Comparison of ENCODE assay signal across 3 cellular contexts in genomic region chr2:67388680-67389079, GRCh38.
TF ChIP-seq lines count a peak whose summit lies in the region.

No MANE protein-coding gene starts in this region.

TF ChIP-seq in SK-N-SH, 30 proteins besides CTCF, POLR2A, EP300 and RAD21:
- TF ChIP-seq YY1 (IDR thresholded peaks at IDR 0.05; ENCODE audit: low read depth) (no peak; the same call in 1 of the 2 replicates), JUND (IDR thresholded peaks at IDR 0.05) (no peak), PBX3 (IDR thresholded peaks at IDR 0.05) (no peak), REST (IDR thresholded peaks at IDR 0.05; ENCODE audit: low read depth, low read length) (no peak), POLR2AphosphoS5 (IDR thresholded peaks at IDR 0.05; ENCODE audit: low read depth, low read length) (no peak), SMC3 (IDR thresholded peaks at IDR 0.05; ENCODE audit: low read depth, low read length) (no peak), TAF1 (IDR thresholded peaks at IDR 0.05; ENCODE audit: borderline replicate concordance, low read depth, low read length) (no peak), SIN3A (IDR thresholded peaks at IDR 0.05; ENCODE audit: borderline replicate concordance, low read depth, low read length) (no peak), IRF3 (IDR thresholded peaks at IDR 0.05; ENCODE audit: low read depth, low read length) (no peak), NFIC (IDR thresholded peaks at IDR 0.05; ENCODE audit: borderline replicate concordance) (no peak)

TF ChIP-seq in SK-N-SH treated with all-trans-retinoic acid at 6 μM for 48 hours, 23 proteins besides CTCF, POLR2A, EP300 and RAD21:
- TF ChIP-seq ZNF8 (CRISPR knock-in tag; IDR thresholded peaks at IDR 0.05) (no peak), OSR1 (CRISPR knock-in tag; IDR thresholded peaks at IDR 0.05) (no peak), ZNF70 (CRISPR knock-in tag; IDR thresholded peaks at IDR 0.05) (no peak), ZC3H10 (CRISPR knock-in tag; IDR thresholded peaks at IDR 0.05) (no peak), CSRNP3 (CRISPR knock-in tag; IDR thresholded peaks at IDR 0.05) (no peak), CSDC2 (CRISPR knock-in tag; IDR thresholded peaks at IDR 0.05) (no peak), TSHZ2 (CRISPR knock-in tag; IDR thresholded peaks at IDR 0.05) (no peak), TCF4 (CRISPR knock-in tag; IDR thresholded peaks at IDR 0.05; ENCODE audit: borderline replicate concordance) (no peak), ARNTL (CRISPR knock-in tag; IDR thresholded peaks at IDR 0.05; ENCODE audit: borderline replicate concordance, low read depth) (no peak), ZNF565 (CRISPR knock-in tag; conservative IDR thresholded peaks at IDR 0.05; ENCODE audit: low read depth) (no peak)

TF ChIP-seq in endothelial cell of umbilical vein, 7 proteins besides CTCF, POLR2A, EP300 and RAD21:
- TF ChIP-seq FOS (IDR thresholded peaks at IDR 0.05; ENCODE audit: borderline replicate concordance, insufficient read depth, low read length) (no peak), JUN (IDR thresholded peaks at IDR 0.05; ENCODE audit: borderline replicate concordance, insufficient read depth, insufficient read length, low read depth) (no peak), GATA2 (IDR thresholded peaks at IDR 0.05; ENCODE audit: insufficient read depth, insufficient read length, low read depth, low read length) (no peak)
